In genomic region chr7:43583424-43584199, GRCh38 we compare ENCODE assay signal across 1 cellular context.
TF ChIP-seq lines count a peak whose summit lies in the region.

No MANE protein-coding gene starts in this region.

TF ChIP-seq in HepG2, 621 proteins besides CTCF, POLR2A, EP300 and RAD21 (continued from another document and continues in another):
- 0 out of 2 replicates have a peak, but pooled peaks have one; percentile 50 for TF ChIP-seq ZNF142 (CRISPR knock-in tag; IDR thresholded peaks at IDR 0.05)
- peak; percentile 44; the same call in 1 of the 2 replicates for TF ChIP-seq ZNF331 (CRISPR knock-in tag; IDR thresholded peaks at IDR 0.05)
- TF ChIP-seq RBFOX2 (IDR thresholded peaks at IDR 0.05; ENCODE audit: low read depth, low read length): peak; percentile 58
- no peak for TF ChIP-seq SCMH1 (CRISPR knock-in tag; IDR thresholded peaks at IDR 0.05; ENCODE audit: borderline replicate concordance)
- no peak for TF ChIP-seq HNF4G (IDR thresholded peaks at IDR 0.05; ENCODE audit: borderline replicate concordance, low read depth, low read length)
- TF ChIP-seq HNF4G (CRISPR knock-in tag; IDR thresholded peaks at IDR 0.05; ENCODE audit: borderline replicate concordance, low read depth): 0 out of 2 replicates have a peak, but pooled peaks have one; percentile 35
- TF ChIP-seq KMT2B (CRISPR knock-in tag; IDR thresholded peaks at IDR 0.05): peak; percentile 44; the same call in 1 of the 2 replicates
- TF ChIP-seq HBP1 (CRISPR knock-in tag; IDR thresholded peaks at IDR 0.05; ENCODE audit: low read depth): peak; percentile 10; the same call in 1 of the 2 replicates
- TF ChIP-seq MYC (CRISPR knock-in tag; IDR thresholded peaks at IDR 0.05; ENCODE audit: borderline replicate concordance): peak; percentile 39; the same call in 1 of the 2 replicates
- peak; percentile 73; the same call in 1 of the 2 replicates for TF ChIP-seq ZFP90 (CRISPR knock-in tag; IDR thresholded peaks at IDR 0.05; ENCODE audit: borderline replicate concordance)
- no peak for TF ChIP-seq ARID2 (CRISPR knock-in tag; IDR thresholded peaks at IDR 0.05; ENCODE audit: borderline replicate concordance)
- peak; percentile 60 for TF ChIP-seq ZNF687 (CRISPR knock-in tag; IDR thresholded peaks at IDR 0.05)
- TF ChIP-seq KDM2A (CRISPR knock-in tag; IDR thresholded peaks at IDR 0.05; ENCODE audit: borderline replicate concordance, low read depth): peak; percentile 71; the same call in 1 of the 2 replicates
- TF ChIP-seq ZNF605 (CRISPR knock-in tag; IDR thresholded peaks at IDR 0.05): peak; percentile 76
- peak; percentile 52 for TF ChIP-seq ZNF574 (CRISPR knock-in tag; IDR thresholded peaks at IDR 0.05)
- peak; percentile 82; the same call in 1 of the 2 replicates for TF ChIP-seq KMT2A (CRISPR knock-in tag; IDR thresholded peaks at IDR 0.05)
- no peak for TF ChIP-seq HDAC2 (CRISPR knock-in tag; IDR thresholded peaks at IDR 0.05)
- TF ChIP-seq ASH2L (IDR thresholded peaks at IDR 0.05; ENCODE audit: insufficient read length, low read depth, low read length): peak; percentile 75
- no peak for TF ChIP-seq ZNF24 (IDR thresholded peaks at IDR 0.05)
- TF ChIP-seq HNRNPLL (IDR thresholded peaks at IDR 0.05; ENCODE audit: low read depth, low read length, poor library complexity, severe bottlenecking): peak; percentile 12
- TF ChIP-seq STAG1 (CRISPR knock-in tag; IDR thresholded peaks at IDR 0.05): peak; percentile 42
- TF ChIP-seq MLXIP (CRISPR knock-in tag; IDR thresholded peaks at IDR 0.05; ENCODE audit: borderline replicate concordance): 0 out of 2 replicates have a peak, but pooled peaks have one; percentile 21
- no peak for TF ChIP-seq ZFP1 (CRISPR knock-in tag; IDR thresholded peaks at IDR 0.05)
- TF ChIP-seq ZNF333 (CRISPR knock-in tag; IDR thresholded peaks at IDR 0.05; ENCODE audit: borderline replicate concordance): no peak
- peak; percentile 35; the same call in 1 of the 2 replicates for TF ChIP-seq ZBTB10 (CRISPR knock-in tag; IDR thresholded peaks at IDR 0.05; ENCODE audit: borderline replicate concordance)
- TF ChIP-seq HMGXB4 (CRISPR knock-in tag; IDR thresholded peaks at IDR 0.05; ENCODE audit: borderline replicate concordance in 1 of 2, low read depth in 1 of 2): peak in 1 of 2 experiments; percentile 66
- TF ChIP-seq MXI1 (IDR thresholded peaks at IDR 0.05; ENCODE audit: borderline replicate concordance, low read depth, low read length): peak; percentile 12; the same call in 1 of the 3 replicates
- 0 out of 2 replicates have a peak, but pooled peaks have one; percentile 24 for TF ChIP-seq REXO4 (CRISPR knock-in tag; IDR thresholded peaks at IDR 0.05; ENCODE audit: borderline replicate concordance)
- no peak for TF ChIP-seq SOX13 (IDR thresholded peaks at IDR 0.05)
- TF ChIP-seq SOX13 (CRISPR knock-in tag; conservative IDR thresholded peaks at IDR 0.05 in 1 of 2, IDR thresholded peaks at IDR 0.05 in 1 of 2): 0 out of 4 replicates have a peak, but pooled peaks of 1 of the 2 experiments have one; percentile 9
- peak; percentile 1 for TF ChIP-seq ZNF883 (CRISPR knock-in tag; IDR thresholded peaks at IDR 0.05; ENCODE audit: not compliant biosample characterization)
- TF ChIP-seq HOXA3 (CRISPR knock-in tag; IDR thresholded peaks at IDR 0.05): peak; percentile 43; the same call in 1 of the 2 replicates
- TF ChIP-seq SALL1 (CRISPR knock-in tag; IDR thresholded peaks at IDR 0.05): peak; percentile 71; the same call in 1 of the 2 replicates
- TF ChIP-seq GZF1 (CRISPR knock-in tag; IDR thresholded peaks at IDR 0.05): 0 out of 2 replicates have a peak, but pooled peaks have one; percentile 43
- TF ChIP-seq ZNF777 (CRISPR knock-in tag; IDR thresholded peaks at IDR 0.05): peak; percentile 86
